ENCODE assay signal across 8 cellular contexts in genomic region chr16:67844441-67844840, GRCh38. TPM values are rescaled to one million over a fixed set of nuclear protein-coding genes. Genes with fewer than 3 reads are reported as not detected.
DNase-seq lines count a peak whose midpoint lies in the region; ATAC-seq and TF ChIP-seq lines count a peak whose summit lies in the region.
"Had no signal": no experiment of that assay in that cellular context is flagged by ENCODE, and none has a peak within 500 bp of the region (broad histone marks: within the 10 kb centered on the region; RNA-seq: fewer than 3 reads in every experiment).

No MANE protein-coding gene starts in this region.

- H3K4me3 ChIP-seq in NT2/D1 (ENCODE audit: insufficient read length, low read depth), result no peak overlapping the region
- no peak overlapping the region for H3K4me3 ChIP-seq in endocrine pancreas (ENCODE audit: control insufficient read depth, insufficient read depth, low read length)
- H3K4me3 ChIP-seq in psoas muscle, result peak overlapping the region; percentile 100

- peak; percentile 8 for TF ChIP-seq CTCF in psoas muscle (IDR thresholded peaks at IDR 0.05)

- peaks cover 8% of the 10 kb centered on the region for H3K4me1 ChIP-seq in NT2/D1 (ENCODE audit: insufficient read depth, insufficient read length)
- H3K4me1 ChIP-seq in endocrine pancreas (ENCODE audit: control insufficient read depth, insufficient read depth, low read length), result peaks cover 15% of the 10 kb centered on the region
- H3K4me1 ChIP-seq in psoas muscle, result peaks cover 50% of the 10 kb centered on the region

- H3K9me3 ChIP-seq in NT2/D1 (ENCODE audit: insufficient read depth, low read length) (no peaks in the 10 kb centered on the region), endocrine pancreas (ENCODE audit: control insufficient read depth, low read length) (no peaks in the 10 kb centered on the region), psoas muscle (no peaks in the 10 kb centered on the region)

- H3K27me3 ChIP-seq in NT2/D1 (ENCODE audit: insufficient read depth, insufficient read length), result no peaks in the 10 kb centered on the region
- no peaks in the 10 kb centered on the region for H3K27me3 ChIP-seq in endocrine pancreas (ENCODE audit: control insufficient read depth, insufficient read depth, low read length)
- H3K27me3 ChIP-seq in psoas muscle (ENCODE audit: insufficient read depth in 3 of 3, low read length in 2 of 3), result no peaks in the 10 kb centered on the region

- 40 to 52% (median 44%) methylated on average over 4 of the region's 4 CpGs for WGBS in psoas muscle, 3 donors

- DNase-seq in ELF-1 (ENCODE audit: low read depth, low spot score) (peak; percentile 54), NT2/D1 (ENCODE audit: low read depth, low spot score) (no peak), psoas muscle (no peak), posterior vena cava (ENCODE audit: low spot score) (no peak), SHP77 treated with DMSO at 0.1 percent for 48 hours (lab: John Stamatoyannopoulos, UW) (no peak)
- DNase-seq: NCI-H1092 treated with DMSO at 0.1 percent for 48 hours had no signal

- ATAC-seq in psoas muscle (no peak), GM21423 (IDR thresholded peaks at IDR 0.05; ENCODE audit: unreplicated experiment) (no peak)

- intact Hi-C loops in psoas muscle (cut with DNase I) (loop anchor here in 1 of 2 donors (10.0 kb wide), 1 partner anchor 390 kb away; the partner anchor contains the start of gene ESRP2), posterior vena cava (cut with DNase I) (no loop called here)

- peaks cover 44% of the 10 kb centered on the region for H3K36me3 ChIP-seq in NT2/D1 (ENCODE audit: insufficient read depth, insufficient read length, low read length)
- no peaks in the 10 kb centered on the region for H3K36me3 ChIP-seq in endocrine pancreas (ENCODE audit: control insufficient read depth, insufficient read depth, low read length)
- H3K36me3 ChIP-seq in psoas muscle (ENCODE audit: insufficient read depth in 1 of 2, low read depth in 1 of 2), result peaks cover 0 to 5% of the 10 kb centered on the region in 2 donors

- H3K9ac ChIP-seq in NT2/D1 (ENCODE audit: insufficient read length, low read depth) (peak overlapping the region; percentile 98), endocrine pancreas (ENCODE audit: control insufficient read depth, insufficient read depth, low read length) (peak overlapping the region; percentile 42)

- peak overlapping the region; percentile 100 for H3K27ac ChIP-seq in psoas muscle

RNA-seq across cellular contexts. Expression of gene NUTF2, which starts 2.3 kb away (rescaled TPM):
- total RNA-seq in psoas muscle (100 to 1,000 TPM in 2 of 4 donors, 10 to 100 TPM in 2; 77.4 to 104 (median 96.8) TPM), posterior vena cava (10 to 100 TPM; 81.7 to 99.1 TPM)
- 100 to 1,000 TPM; 129 to 170 (median 134) TPM for polyA plus RNA-seq in psoas muscle

RNA-seq across cellular contexts. Expression of gene THAP11, which starts 2.3 kb away (rescaled TPM):
- total RNA-seq in psoas muscle (10 to 100 TPM; 30.2 to 37.8 (median 35.0) TPM), posterior vena cava (10 to 100 TPM; 24.9 to 26.1 TPM)
- polyA plus RNA-seq in psoas muscle, result 10 to 100 TPM; 31.9 to 78.6 (median 35.0) TPM

RNA-seq across cellular contexts. Expression of gene CENPT, which starts 3.1 kb away (rescaled TPM):
- total RNA-seq in psoas muscle, result 10 to 100 TPM; 17.2 to 26.4 (median 19.2) TPM
- 10 to 100 TPM; 13.8 to 19.9 (median 19.9) TPM for polyA plus RNA-seq in psoas muscle
- total RNA-seq in posterior vena cava, result 10 to 100 TPM; 38.7 to 40.3 TPM

RNA-seq across cellular contexts. Expression of gene EDC4, which starts 28.4 kb away (rescaled TPM):
- total RNA-seq in psoas muscle (10 to 100 TPM; 33.8 to 52.1 (median 42.1) TPM), posterior vena cava (10 to 100 TPM; 37.4 to 43.1 TPM)
- 10 to 100 TPM; 21.1 to 32.2 (median 23.8) TPM for polyA plus RNA-seq in psoas muscle

RNA-seq across cellular contexts. Expression of gene TSNAXIP1, which starts 37.8 kb away (rescaled TPM):
- under 1 TPM; 0.29 to 0.88 (median 0.60) TPM for total RNA-seq in psoas muscle
- 1 to 10 TPM in 1 of 3 donors, under 1 TPM in 2; 0.27 to 1.4 (median 0.65) TPM for polyA plus RNA-seq in psoas muscle
- total RNA-seq in posterior vena cava, result under 1 TPM; 0.37 to 0.52 TPM
